ENCODE assay signal across 10 cellular contexts in the genomic region with DNA sequence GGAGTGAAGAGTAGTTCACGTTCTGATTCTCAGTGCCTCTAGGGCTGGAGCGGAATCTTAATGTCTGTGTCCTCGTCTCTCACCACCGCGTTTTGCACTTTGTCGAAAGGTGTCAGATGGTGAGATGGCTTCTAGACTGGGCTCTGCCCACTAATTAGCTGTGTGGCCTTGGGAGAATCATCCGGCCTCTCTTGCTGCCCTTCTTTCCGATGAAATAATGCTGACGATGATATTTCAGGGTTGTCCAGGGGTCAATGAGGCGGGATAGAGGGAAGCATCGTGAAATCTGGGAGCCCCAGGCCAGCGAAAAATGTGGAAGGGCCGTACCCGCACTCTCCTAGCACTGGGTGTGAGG. TPM values are rescaled to one million over a fixed set of nuclear protein-coding genes. Genes with fewer than 3 reads are reported as not detected.
DNase-seq lines count a peak whose midpoint lies in the region; TF ChIP-seq lines count a peak whose summit lies in the region.
"Had no signal": no experiment of that assay in that cellular context is flagged by ENCODE, and none has a peak within 500 bp of the region (broad histone marks: within the 10 kb centered on the region; RNA-seq: fewer than 3 reads in every experiment).

No MANE protein-coding gene starts in this region.

- H3K4me3 ChIP-seq in ascending aorta, result peak overlapping the region; percentile 76 to 78
- peak overlapping the region; percentile 72 for H3K4me3 ChIP-seq in iPS-20b (ENCODE audit: low read length)
- H3K4me3 ChIP-seq in spleen, result peak overlapping the region in 7 of 8 donors; percentile 53 to 76 (median 54)

- no peaks in the 10 kb centered on the region for H3K36me3 Mint-ChIP-seq in T-helper 2 cell treated with Interferon-gamma antibody and Interleukin-4, amounts not matched to agents 5 μg/mL and 100 μg/mL, for 36 hours (ENCODE audit: low read depth)

- no peak for DNase-seq in T-helper 2 cell treated with Interferon-gamma antibody and Interleukin-4, amounts not matched to agents 5 μg/mL and 100 μg/mL, for 36 hours (ENCODE audit: low spot score)
- DNase-seq in T-helper 2 cell, result no peak
- no peak for DNase-seq in ascending aorta (ENCODE audit: low spot score in 2 of 2)
- DNase-seq in spleen, result no peak
- no peak for DNase-seq in HK-2 (ENCODE audit: unreplicated experiment)
- no peak for DNase-seq in effector CD8-positive, alpha-beta T cell (lab: John Stamatoyannopoulos, UW)
- no peak for DNase-seq in HUDEP-2 (lab: John Stamatoyannopoulos, UW; ENCODE audit: unreplicated experiment in 76 of 76)
- DNase-seq: NCI-H2107 had no signal

- H3K27me3 ChIP-seq in ascending aorta (no peaks in the 10 kb centered on the region), iPS-20b (ENCODE audit: insufficient read depth, low read length) (peaks cover 70% of the 10 kb centered on the region), spleen (replicated peaks in 1 of 7) (peaks cover 3 to 85% (median 34%) of the 10 kb centered on the region in 7 donors)

- no peak overlapping the region for H3K27ac ChIP-seq in ascending aorta
- no peak overlapping the region for H3K27ac ChIP-seq in iPS-20b (ENCODE audit: low read length)
- H3K27ac ChIP-seq in spleen, result no peak overlapping the region

- H3K4me1 ChIP-seq in ascending aorta, result peaks cover 4 to 37% of the 10 kb centered on the region in 2 donors
- peaks cover 5% of the 10 kb centered on the region for H3K4me1 ChIP-seq in iPS-20b (ENCODE audit: insufficient read depth, low read length)
- H3K4me1 ChIP-seq in spleen, result peaks cover 6 to 41% (median 31%) of the 10 kb centered on the region in 6 donors

- H3K9me3 ChIP-seq in ascending aorta (no peaks in the 10 kb centered on the region), iPS-20b (ENCODE audit: insufficient read depth, low read depth, low read length) (no peaks in the 10 kb centered on the region), spleen (no peaks in the 10 kb centered on the region)
- H3K9me3 ChIP-seq: transverse colon had no signal

- peaks cover 72% of the 10 kb centered on the region for H3K27me3 Mint-ChIP-seq in T-helper 2 cell treated with Interferon-gamma antibody and Interleukin-4, amounts not matched to agents 5 μg/mL and 100 μg/mL, for 36 hours (ENCODE audit: low read depth)

- no peaks in the 10 kb centered on the region for H3K36me3 ChIP-seq in ascending aorta
- no peaks in the 10 kb centered on the region for H3K36me3 ChIP-seq in iPS-20b (ENCODE audit: insufficient read depth, low read depth, low read length)
- no peaks in the 10 kb centered on the region for H3K36me3 ChIP-seq in spleen
- H3K36me3 ChIP-seq: transverse colon had no signal

- TF ChIP-seq CTCF in ascending aorta (IDR thresholded peaks at IDR 0.05), result no peak
- no peak for TF ChIP-seq CTCF in spleen (IDR thresholded peaks at IDR 0.05 in 8 of 11, conservative IDR thresholded peaks at IDR 0.05 in 3 of 11)

- no peak for TF ChIP-seq POLR2A in spleen (IDR thresholded peaks at IDR 0.05)

- WGBS in spleen, 5 donors, result 19 to 26% (median 24%) methylated on average over 13 to 14 of the region's 14 CpGs

- peaks cover 4% of the 10 kb centered on the region for H3K4me1 Mint-ChIP-seq in T-helper 2 cell treated with Interferon-gamma antibody and Interleukin-4, amounts not matched to agents 5 μg/mL and 100 μg/mL, for 36 hours (ENCODE audit: low read depth)

- H3K27ac Mint-ChIP-seq in T-helper 2 cell treated with Interferon-gamma antibody and Interleukin-4, amounts not matched to agents 5 μg/mL and 100 μg/mL, for 36 hours, result no peak overlapping the region

- no peaks in the 10 kb centered on the region for H3K9me3 Mint-ChIP-seq in T-helper 2 cell treated with Interferon-gamma antibody and Interleukin-4, amounts not matched to agents 5 μg/mL and 100 μg/mL, for 36 hours

- peak overlapping the region; percentile 9 for H3K4me3 Mint-ChIP-seq in T-helper 2 cell treated with Interferon-gamma antibody and Interleukin-4, amounts not matched to agents 5 μg/mL and 100 μg/mL, for 36 hours

- H3K9ac ChIP-seq in iPS-20b (ENCODE audit: low read depth, low read length), result peak overlapping the region; percentile 55; the same call in 1 of the 2 replicates

- intact Hi-C loops in ascending aorta (cut with DNase I), result no loop called here
- intact Hi-C loops in spleen (cut with DNase I; ENCODE audit: low total_unique reads), result no loop called here

RNA-seq across cellular contexts. Expression of a gene that starts 0.8 kb away (rescaled TPM):
- 38.0 TPM for total RNA-seq in ascending aorta
- 10 to 100 TPM in 5 of 7 donors, 1 to 10 TPM in 2; 6.7 to 36.4 (median 14.7) TPM for total RNA-seq in spleen
- polyA plus RNA-seq in spleen, result 1 to 10 TPM; 2.1 to 5.3 (median 2.1) TPM
